ENCODE assay signal across 1 cellular context in the genomic region with DNA sequence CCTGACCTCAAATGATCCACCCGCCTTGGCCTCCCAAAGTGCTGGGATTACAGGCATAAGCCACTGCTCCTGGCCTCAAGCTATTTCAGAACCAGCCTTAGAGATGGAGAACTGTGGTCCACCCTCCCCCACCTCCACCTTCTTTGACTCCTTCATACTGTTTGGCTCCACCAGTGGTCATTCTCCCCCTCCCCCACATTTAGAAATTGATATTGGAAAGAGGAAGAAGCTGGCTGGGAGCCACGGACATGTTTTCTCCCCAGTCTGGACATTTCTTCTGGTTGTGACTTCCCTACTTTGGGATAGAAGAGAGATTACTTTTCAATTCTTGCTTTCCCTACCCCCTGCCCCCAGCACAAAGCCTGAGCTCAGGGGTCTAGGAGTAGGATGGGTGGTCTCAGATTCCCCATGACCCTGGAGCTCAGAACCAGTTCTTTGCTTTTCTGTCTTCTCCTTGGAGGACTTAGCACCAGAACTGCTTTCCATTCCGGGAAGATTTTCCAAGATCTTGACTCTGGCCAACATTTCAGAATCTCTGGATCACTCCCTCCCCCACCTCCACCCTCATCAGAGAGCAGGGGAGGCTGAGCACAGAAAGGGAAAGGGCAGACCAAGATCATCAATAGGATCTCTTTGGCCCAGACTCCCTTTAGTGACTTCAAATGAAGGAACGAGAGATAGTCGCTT.
TF ChIP-seq lines count a peak whose summit lies in the region.

No MANE protein-coding gene starts in this region.

TF ChIP-seq in endothelial cell of umbilical vein, 7 proteins besides CTCF, POLR2A, EP300 and RAD21:
- TF ChIP-seq POLR2AphosphoS5 (IDR thresholded peaks at IDR 0.05; ENCODE audit: insufficient read depth, low read depth, low read length) (no peak), MAX (IDR thresholded peaks at IDR 0.05; ENCODE audit: insufficient read depth, insufficient read length) (no peak), GATA2 (IDR thresholded peaks at IDR 0.05; ENCODE audit: insufficient read depth, insufficient read length, low read depth, low read length) (no peak), FOS (IDR thresholded peaks at IDR 0.05; ENCODE audit: borderline replicate concordance, insufficient read depth, low read length) (no peak), JUN (IDR thresholded peaks at IDR 0.05; ENCODE audit: borderline replicate concordance, insufficient read depth, insufficient read length, low read depth) (no peak), MYC (IDR thresholded peaks at IDR 0.05; ENCODE audit: low read depth, low read length) (no peak), EZH2 (IDR thresholded peaks at IDR 0.05; ENCODE audit: borderline replicate concordance, low read depth, low read length, severe bottlenecking) (no peak)
